14 cellular contexts compared by ENCODE assay signal in the genomic region with DNA sequence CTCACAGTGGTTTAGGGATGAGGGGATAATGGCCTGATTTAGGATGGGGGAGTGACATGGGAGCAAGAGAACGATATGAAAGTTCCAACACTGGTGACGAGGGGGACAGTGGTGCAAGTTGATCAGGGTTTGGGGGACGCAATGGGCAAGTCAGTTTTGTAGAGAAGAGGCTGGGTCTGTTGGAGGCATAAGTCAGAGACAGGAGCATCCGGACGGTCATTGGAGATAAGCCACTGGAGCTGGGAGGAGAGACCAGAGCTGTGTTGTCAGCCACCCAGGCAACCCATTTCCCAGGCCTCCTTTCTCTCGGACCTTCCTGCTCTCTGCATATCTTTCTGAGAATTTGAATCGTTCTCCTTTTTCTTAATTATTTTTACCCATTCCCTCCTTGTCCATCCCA. TPM values are rescaled to one million over a fixed set of nuclear protein-coding genes. Genes with fewer than 3 reads are reported as not detected.
"Had no signal": no experiment of that assay in that cellular context is flagged by ENCODE, and none has a peak within 500 bp of the region (broad histone marks: within the 10 kb centered on the region; RNA-seq: fewer than 3 reads in every experiment).

No MANE protein-coding gene starts in this region.

- H3K27me3 Mint-ChIP-seq: memory B cell; stimulated activated naive CD8-positive, alpha-beta T cell treated with anti-CD3 and anti-CD28 coated beads, Interleukin-15, Interleukin-2, amounts not matched to agents 100 ng/mL and 50 ng/mL, for 24 hours; T-cell had no signal

- H3K9me3 Mint-ChIP-seq: memory B cell; nephron; stimulated activated naive CD8-positive, alpha-beta T cell treated with anti-CD3 and anti-CD28 coated beads, Interleukin-15, Interleukin-2, amounts not matched to agents 100 ng/mL and 50 ng/mL, for 24 hours; T-cell had no signal

- H3K4me3 Mint-ChIP-seq: memory B cell; nephron; stimulated activated naive CD8-positive, alpha-beta T cell treated with anti-CD3 and anti-CD28 coated beads, Interleukin-15, Interleukin-2, amounts not matched to agents 100 ng/mL and 50 ng/mL, for 24 hours; T-cell had no signal

- H3K27ac Mint-ChIP-seq: memory B cell, nephron had no signal

- DNase-seq: activated CD4-positive, alpha-beta T cell treated with anti-CD3 and anti-CD28 coated beads, Interleukin-2, amount 50 U/mL, for 48 hours; activated naive CD4-positive, alpha-beta T cell treated with anti-CD3 and anti-CD28 coated beads, Interleukin-2, amount 50 U/mL, for 16 hours; foreskin melanocyte; left ventricle myocardium inferior; stimulated activated CD4-positive, alpha-beta T cell treated with anti-CD3 and anti-CD28 coated beads, Interleukin-2, amount 100 ng/mL, for 24 hours; T-cell; testis had no signal

- ATAC-seq: activated CD4-positive, CD25-positive, alpha-beta regulatory T cell treated with anti-CD3 and anti-CD28 coated beads, Interleukin-2, amount 50 U/mL, for 24 hours; heart left ventricle; T-cell; upper lobe of right lung had no signal

RNA-seq across cellular contexts. Expression of gene TTBK1, which starts 23.5 kb away (rescaled TPM):
- total RNA-seq: endothelial cell of umbilical vein had no signal
